8 cellular contexts compared by ENCODE assay signal in the genomic region with DNA sequence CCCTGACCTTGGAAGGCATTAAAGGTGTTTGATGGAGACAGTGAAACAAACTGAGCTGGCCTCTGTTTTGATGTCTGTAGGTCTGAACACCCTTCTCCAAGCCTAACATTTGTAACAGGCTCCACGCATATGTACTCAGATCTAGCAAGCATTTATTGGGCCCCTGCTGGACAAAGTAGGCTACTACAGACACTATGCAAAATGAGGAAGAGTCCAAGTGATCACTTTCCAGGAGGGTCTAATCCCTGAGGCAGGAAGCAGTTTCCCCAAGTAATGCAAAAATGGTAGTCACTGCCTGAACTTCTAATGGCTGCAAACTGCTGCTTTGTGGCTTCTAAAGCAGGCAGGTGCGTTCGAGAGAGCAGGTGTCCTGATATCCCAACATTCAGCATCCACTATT.
DNase-seq lines count a peak whose midpoint lies in the region; ATAC-seq and TF ChIP-seq lines count a peak whose summit lies in the region.

No MANE protein-coding gene starts in this region.

- POLR2A ChIA-PET in Caco-2 (lab: Charles Lee): no interaction called here

- TF ChIP-seq CTCF in Caco-2 (IDR thresholded peaks at IDR 0.05; ENCODE audit: insufficient read depth in 1 of 2, low read depth in 1 of 2, low read length in 1 of 2, severe bottlenecking in 1 of 2, unreplicated experiment in 1 of 2) (peak; percentile 54 to 59), adrenal gland (IDR thresholded peaks at IDR 0.05) (peak; percentile 33 to 58 (median 44)), kidney epithelial cell (IDR thresholded peaks at IDR 0.05; ENCODE audit: insufficient read depth, low read length, poor library complexity, severe bottlenecking) (peak; percentile 51)

- H3K9me3 ChIP-seq in Caco-2 (no peaks in the 10 kb centered on the region), adrenal gland (replicated peaks in 1 of 3) (no peaks in the 10 kb centered on the region)
- H3K9me3 ChIP-seq in effector memory CD4-positive, alpha-beta T cell (ENCODE audit: control insufficient read depth, low read length): no peaks in the 10 kb centered on the region

- intact Hi-C loops in Caco-2 (cut with micrococcal nuclease; ENCODE audit: unreplicated experiment): loop anchor here (2.0 kb wide), 1 partner anchor 77 kb away; no protein-coding TSS in a partner anchor
- intact Hi-C loops in adrenal gland (cut with DNase I): no loop called here

- H3K36me3 ChIP-seq in Caco-2 (ENCODE audit: control insufficient read depth, insufficient read depth, low read length): no peaks in the 10 kb centered on the region
- H3K36me3 ChIP-seq in adrenal gland (replicated peaks in 1 of 2): no peaks in the 10 kb centered on the region
- no peaks in the 10 kb centered on the region for H3K36me3 ChIP-seq in kidney epithelial cell (ENCODE audit: control insufficient read depth, insufficient read depth, low read length)
- no peaks in the 10 kb centered on the region for H3K36me3 ChIP-seq in effector memory CD4-positive, alpha-beta T cell (ENCODE audit: control insufficient read depth, insufficient read depth, low read length)

- no peaks in the 10 kb centered on the region for H3K36me3 Mint-ChIP-seq in Caco-2 (ENCODE audit: insufficient read depth, unreplicated experiment)
- no peaks in the 10 kb centered on the region for H3K36me3 Mint-ChIP-seq in activated T-helper 17 cell treated with anti-CD3 and anti-CD28 coated beads, Interleukin-2, amount 50 U/mL, for 72 hours (ENCODE audit: low read depth)

- no peaks in the 10 kb centered on the region for H3K9me3 Mint-ChIP-seq in Caco-2 (ENCODE audit: unreplicated experiment)
- no peaks in the 10 kb centered on the region for H3K9me3 Mint-ChIP-seq in activated T-helper 17 cell treated with anti-CD3 and anti-CD28 coated beads, Interleukin-2, amount 50 U/mL, for 72 hours

- no peaks in the 10 kb centered on the region for H3K27me3 Mint-ChIP-seq in Caco-2 (ENCODE audit: insufficient read depth, unreplicated experiment)
- H3K27me3 Mint-ChIP-seq in activated T-helper 17 cell treated with anti-CD3 and anti-CD28 coated beads, Interleukin-2, amount 50 U/mL, for 72 hours: peaks cover 40% of the 10 kb centered on the region

- peak overlapping the region; percentile 27 for H3K27ac Mint-ChIP-seq in Caco-2 (ENCODE audit: unreplicated experiment)
- no peak overlapping the region for H3K27ac Mint-ChIP-seq in activated T-helper 17 cell treated with anti-CD3 and anti-CD28 coated beads, Interleukin-2, amount 50 U/mL, for 72 hours

- no peaks in the 10 kb centered on the region for H3K27me3 ChIP-seq in Caco-2 (replicated peaks; ENCODE audit: control insufficient read depth, insufficient read depth, low read length)
- H3K27me3 ChIP-seq in adrenal gland: no peaks in the 10 kb centered on the region
- no peaks in the 10 kb centered on the region for H3K27me3 ChIP-seq in kidney epithelial cell (ENCODE audit: control insufficient read depth, insufficient read depth, low read length)
- H3K27me3 ChIP-seq in effector memory CD4-positive, alpha-beta T cell (replicated peaks; ENCODE audit: control insufficient read depth, insufficient read depth, low read length, poor library complexity, severe bottlenecking): peaks cover 4% of the 10 kb centered on the region

- H3K4me1 ChIP-seq in Caco-2 (peaks cover 22% of the 10 kb centered on the region), adrenal gland (replicated peaks in 1 of 2) (no peaks in the 10 kb centered on the region)
- no peaks in the 10 kb centered on the region for H3K4me1 ChIP-seq in effector memory CD4-positive, alpha-beta T cell (ENCODE audit: control insufficient read depth, insufficient read depth, low read length, poor library complexity, severe bottlenecking)

- DNase-seq in Caco-2: peak; percentile 39 to 48
- DNase-seq in NCI-H1105 treated with DMSO at 0.1 percent for 48 hours (lab: John Stamatoyannopoulos, UW): peak; percentile 95
- DNase-seq in adrenal gland: peak in 3 of 7 donors; percentile 19 to 31 (median 24)
- no peak for DNase-seq in kidney epithelial cell (ENCODE audit: low read depth)
- DNase-seq in stimulated activated CD4-positive, alpha-beta T cell treated with anti-CD3 and anti-CD28 coated beads, Interleukin-1b, Interleukin-23, amount 100 ng/mL, for 48 hours: no peak
- DNase-seq in effector memory CD4-positive, alpha-beta T cell: no peak

- H3K4me1 Mint-ChIP-seq in Caco-2 (ENCODE audit: low read depth, unreplicated experiment): peaks cover 26% of the 10 kb centered on the region
- no peaks in the 10 kb centered on the region for H3K4me1 Mint-ChIP-seq in activated T-helper 17 cell treated with anti-CD3 and anti-CD28 coated beads, Interleukin-2, amount 50 U/mL, for 72 hours

- peak; percentile 60 for ATAC-seq in GM21381 (IDR thresholded peaks at IDR 0.05; ENCODE audit: unreplicated experiment)
- no peak for ATAC-seq in activated T-helper 17 cell treated with anti-CD3 and anti-CD28 coated beads, Interleukin-2, amount 50 U/mL, for 72 hours (replicated peaks)

- H3K4me3 Mint-ChIP-seq in Caco-2 (ENCODE audit: unreplicated experiment): no peak overlapping the region
- H3K4me3 Mint-ChIP-seq in activated T-helper 17 cell treated with anti-CD3 and anti-CD28 coated beads, Interleukin-2, amount 50 U/mL, for 72 hours: no peak overlapping the region

- CTCF ChIA-PET in Caco-2 (lab: Charles Lee): no interaction called here

- TF ChIP-seq POLR2A in adrenal gland (IDR thresholded peaks at IDR 0.05): no peak

- 47 to 69% (median 58%) methylated on average over 2 to 3 of the region's 3 CpGs for WGBS in adrenal gland, 4 donors

- H3K4me3 ChIP-seq in Caco-2 (ENCODE audit: low read depth, low read length): no peak overlapping the region
- H3K4me3 ChIP-seq in adrenal gland: no peak overlapping the region
- H3K4me3 ChIP-seq in kidney epithelial cell (ENCODE audit: low read depth, low read length): no peak overlapping the region
- no peak overlapping the region for H3K4me3 ChIP-seq in effector memory CD4-positive, alpha-beta T cell (ENCODE audit: insufficient read depth, low read depth, low read length, poor library complexity, severe bottlenecking)

- BruUV-seq in Caco-2 (replicated peaks; lab: Mats Ljungman, UMichigan): no TSS peak

- no peak overlapping the region for H3K27ac ChIP-seq in adrenal gland
- no peak overlapping the region for H3K27ac ChIP-seq in effector memory CD4-positive, alpha-beta T cell (ENCODE audit: insufficient read depth, low read length, poor library complexity, severe bottlenecking)

Comparison
In these comparisons a context has a peak if more than half of its experiments do, and no peak if none do; other contexts are left out.
1. DNase-seq: peak in Caco-2 (2 of 2) and NCI-H1105 treated with DMSO at 0.1 percent for 48 hours (single experiment); none in kidney epithelial cell (single experiment), stimulated activated CD4-positive, alpha-beta T cell treated with anti-CD3 and anti-CD28 coated beads, Interleukin-1b, Interleukin-23, amount 100 ng/mL, for 48 hours (single experiment) and effector memory CD4-positive, alpha-beta T cell (0 of 3).
2. Peak in every context shown above with its lines, with median percentiles within 50 percentile points of each other: CTCF ChIP-seq.